8 cellular contexts compared by ENCODE assay signal in the genomic region with DNA sequence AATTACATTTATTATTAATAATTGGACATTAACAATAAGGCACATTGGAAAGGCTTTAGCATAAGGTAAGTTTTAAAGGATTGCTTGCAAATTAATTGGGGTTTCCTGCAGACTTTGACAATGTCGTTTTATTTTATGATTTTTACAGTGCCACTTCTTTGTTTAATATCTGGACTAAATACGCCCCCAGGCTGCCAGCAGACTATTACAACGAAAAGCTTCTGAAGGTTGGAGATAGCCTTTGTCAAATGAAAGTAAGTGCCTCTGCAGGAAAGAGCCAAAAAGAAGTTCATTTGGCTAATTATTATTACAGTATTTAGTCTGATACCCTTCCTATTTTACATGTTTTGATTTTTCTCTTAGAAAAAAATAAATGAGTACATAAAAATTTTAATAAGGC. TPM values are rescaled to one million over a fixed set of nuclear protein-coding genes. Genes with fewer than 3 reads are reported as not detected.
A peak's percentile ranks its signal among the peaks of the same experiment; 100 is the strongest.
DNase-seq lines count a peak whose midpoint lies in the region; ATAC-seq and TF ChIP-seq lines count a peak whose summit lies in the region.

No MANE protein-coding gene starts in this region.

- POLR2A ChIA-PET in T-cell (lab: Charles Lee): no interaction called here

- CTCF ChIA-PET in T-cell (lab: Charles Lee): interaction anchor here in 1 of 2 donors (1.7 kb wide), 1 partner anchor 16 kb away, joined by 5 read pairs; no protein-coding TSS in a partner anchor

- peak; percentile 24 for TF ChIP-seq CTCF in AG09319 (IDR thresholded peaks at IDR 0.05; ENCODE audit: low read depth, low read length)
- peak; percentile 32 for TF ChIP-seq CTCF in fibroblast of villous mesenchyme (IDR thresholded peaks at IDR 0.05; ENCODE audit: insufficient read depth, low read depth, low read length)

- H3K27me3 Mint-ChIP-seq in T-cell: no peaks in the 10 kb centered on the region

- DNase-seq in AG09319 (ENCODE audit: extremely low read depth, low read depth): no peak
- DNase-seq in T-cell: no peak
- peak; percentile 51 for DNase-seq in fibroblast of villous mesenchyme (ENCODE audit: low read depth)
- no peak for DNase-seq in OCI-M2 (lab: John Stamatoyannopoulos, UW; ENCODE audit: unreplicated experiment)
- DNase-seq in GOT3 (lab: John Stamatoyannopoulos, UW): no peak

- peak overlapping the region; percentile 95 to 98 for H3K27ac Mint-ChIP-seq in T-cell

- peak overlapping the region in 2 of 3 donors; percentile 43 to 46 for H3K4me3 Mint-ChIP-seq in T-cell

- H3K4me3 ChIP-seq in fibroblast of villous mesenchyme (ENCODE audit: low read depth, low read length): no peak overlapping the region

- H3K36me3 Mint-ChIP-seq in T-cell: no peaks in the 10 kb centered on the region

- no peaks in the 10 kb centered on the region for H3K9me3 Mint-ChIP-seq in T-cell

- H3K4me1 Mint-ChIP-seq in T-cell: peaks cover 48 to 61% (median 52%) of the 10 kb centered on the region in 3 donors

- ATAC-seq in GM21786 (IDR thresholded peaks at IDR 0.05; ENCODE audit: unreplicated experiment) (peak; percentile 25), T-cell (replicated peaks in 1 of 4) (peak in 1 of 4 experiments; percentile 15), HG02870 (IDR thresholded peaks at IDR 0.05; ENCODE audit: unreplicated experiment) (no peak), HG03135 (IDR thresholded peaks at IDR 0.05; ENCODE audit: unreplicated experiment) (no peak)

RNA-seq across cellular contexts. Expression of gene CFAP54, which starts 11.3 kb away (rescaled TPM):
- under 1 TPM; 0.47 to 0.95 (median 0.90) TPM for total RNA-seq in T-cell
- total RNA-seq in fibroblast of villous mesenchyme: 0.86 and 0.97 TPM in 2 replicates
